20 cellular contexts compared by ENCODE assay signal in the genomic region with DNA sequence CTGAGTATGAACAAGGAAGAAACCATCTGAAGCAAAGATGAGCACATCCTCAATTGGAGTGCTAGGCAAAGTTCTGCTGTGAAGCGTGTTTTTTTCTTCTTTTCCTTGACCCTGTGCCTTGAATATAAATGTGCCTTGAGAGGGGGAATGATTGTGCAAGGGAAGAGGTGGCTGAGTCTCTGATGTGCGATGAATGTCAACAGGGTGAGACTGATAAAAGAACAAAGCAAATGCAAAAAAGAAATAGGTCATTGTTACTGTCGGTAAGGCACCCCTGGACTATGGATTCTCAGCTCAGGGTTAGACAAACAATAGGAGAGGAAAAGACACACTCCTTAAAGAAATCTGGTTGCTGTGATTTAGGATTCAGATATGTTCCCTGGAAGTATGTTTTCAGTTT. TPM values are rescaled to one million over a fixed set of nuclear protein-coding genes. Genes with fewer than 3 reads are reported as not detected.
A peak's percentile ranks its signal among the peaks of the same experiment; 100 is the strongest.
DNase-seq lines count a peak whose midpoint lies in the region; ATAC-seq, FAIRE-seq and TF ChIP-seq lines count a peak whose summit lies in the region.
"Had no signal": no experiment of that assay in that cellular context is flagged by ENCODE, and none has a peak within 500 bp of the region (broad histone marks: within the 10 kb centered on the region; RNA-seq: fewer than 3 reads in every experiment).

No MANE protein-coding gene starts in this region.

- CTCF ChIA-PET in HepG2 (lab: Yijun Ruan, JAX; ENCODE audit: low intra/inter-chr PET ratio, low total read pairs): no interaction called here

- H3K18ac ChIP-seq in mesendoderm (ENCODE audit: low read length): no peak overlapping the region

- no peak for TF ChIP-seq CTCF in HepG2 (CRISPR knock-in tag; IDR thresholded peaks at IDR 0.05)
- no peak for TF ChIP-seq CTCF in right lobe of liver (IDR thresholded peaks at IDR 0.05)
- TF ChIP-seq CTCF in hepatocyte (IDR thresholded peaks at IDR 0.05; ENCODE audit: poor library complexity): no peak

- H3K4me1 ChIP-seq in HepG2 (ENCODE audit: insufficient read depth, low read length): peaks cover 27% of the 10 kb centered on the region
- H3K4me1 ChIP-seq in right lobe of liver: no peaks in the 10 kb centered on the region
- no peaks in the 10 kb centered on the region for H3K4me1 ChIP-seq in mesendoderm (ENCODE audit: control insufficient read depth, low read depth, low read length)
- H3K4me1 ChIP-seq in hepatocyte (ENCODE audit: insufficient read depth): no peaks in the 10 kb centered on the region
- H3K4me1 ChIP-seq: A549, Caco-2 had no signal

- H3K4me3 ChIP-seq in HepG2 (replicated peaks in 1 of 3; ENCODE audit: insufficient read depth in 1 of 3, low read depth in 2 of 3, low read length in 3 of 3) (no peak overlapping the region), right lobe of liver (no peak overlapping the region), mesendoderm (ENCODE audit: low read length) (no peak overlapping the region), hepatocyte (no peak overlapping the region)
- H3K4me3 ChIP-seq: A549; BLaER1 treated with 17β-estradiol and CSF1 and Interleukin-3, amounts not matched to agents 10 nM and 100 nM had no signal

- H3K79me1 ChIP-seq in mesendoderm (ENCODE audit: low read length): no peaks in the 10 kb centered on the region

- TF ChIP-seq EP300 in HepG2 (IDR thresholded peaks at IDR 0.05; ENCODE audit: low read depth in 2 of 2, low read length in 2 of 2): peak; percentile 43 to 89; a peak in 2 of 4 replicates
- TF ChIP-seq EP300 in HepG2 (CRISPR knock-in tag; IDR thresholded peaks at IDR 0.05; ENCODE audit: borderline replicate concordance): peak; percentile 84; the same call in 1 of the 2 replicates

- no peak overlapping the region for H3K23ac ChIP-seq in mesendoderm (ENCODE audit: low read length)

- DNase-seq in HepG2 (ENCODE audit: low spot score): peak; percentile 75
- no peak for DNase-seq in right lobe of liver
- peak; percentile 5 for DNase-seq in mesendoderm
- DNase-seq in erythroblast (lab: John Stamatoyannopoulos, UW): no peak
- DNase-seq in hepatocyte (ENCODE audit: low spot score): no peak
- DNase-seq: AML-193; Calu3; CD4-positive, alpha-beta T cell; CD8-positive, alpha-beta T cell; DMS79 treated with DMSO at 0.1 percent for 48 hours; GF-D8 had no signal

- H2AFZ ChIP-seq in HepG2 (ENCODE audit: low read length) (no peak overlapping the region), hepatocyte (no peak overlapping the region)

- H3K79me2 ChIP-seq in HepG2 (ENCODE audit: insufficient read depth, low read length): no peaks in the 10 kb centered on the region
- H3K79me2 ChIP-seq in mesendoderm (ENCODE audit: control insufficient read depth, insufficient read depth, low read length): no peaks in the 10 kb centered on the region
- no peaks in the 10 kb centered on the region for H3K79me2 ChIP-seq in hepatocyte

- H3K27ac ChIP-seq in HepG2 (ENCODE audit: extremely low read length, insufficient read depth, low read length) (no peak overlapping the region), right lobe of liver (no peak overlapping the region), mesendoderm (ENCODE audit: low read depth, low read length) (no peak overlapping the region), hepatocyte (no peak overlapping the region)
- H3K27ac ChIP-seq: 22Rv1; A549; BLaER1 treated with 17β-estradiol and CSF1 and Interleukin-3, amounts not matched to agents 10 nM and 100 nM; C4-2B had no signal

- no peak overlapping the region for H2BK15ac ChIP-seq in mesendoderm (replicated peaks; ENCODE audit: low read depth)

- no peak overlapping the region for H2BK5ac ChIP-seq in mesendoderm (ENCODE audit: low read length)

- no peak overlapping the region for H4K5ac ChIP-seq in mesendoderm (ENCODE audit: low read length)

- H4K20me1 ChIP-seq in HepG2 (ENCODE audit: insufficient read depth, low read length) (no peaks in the 10 kb centered on the region), hepatocyte (ENCODE audit: insufficient read depth, poor library complexity, severe bottlenecking) (no peaks in the 10 kb centered on the region)
- H4K20me1 ChIP-seq: BLaER1 treated with 17β-estradiol and CSF1 and Interleukin-3, amounts not matched to agents 10 nM and 100 nM had no signal

- WGBS in HepG2 (ENCODE audit: low lambda C conversion rate): 2% methylated on average over 3 of the region's 3 CpGs
- 53% methylated on average over 3 of the region's 3 CpGs for WGBS in right lobe of liver (ENCODE audit: insufficient coverage, low coverage, low lambda C conversion rate, missing lambda C conversion rate)
- WGBS in mesendoderm (ENCODE audit: extremely low coverage, insufficient coverage, low lambda C conversion rate): no CpG with 5 or more reads among the region's 3 CpGs
- 49% methylated on average over 3 of the region's 3 CpGs for WGBS in hepatocyte (ENCODE audit: low lambda C conversion rate, missing lambda C conversion rate)

- no peak for TF ChIP-seq POLR2A in HepG2 (IDR thresholded peaks at IDR 0.05; ENCODE audit: insufficient read depth in 1 of 2, low read depth in 2 of 2, low read length in 2 of 2)
- no peak for TF ChIP-seq POLR2A in right lobe of liver (IDR thresholded peaks at IDR 0.05)
- TF ChIP-seq POLR2A in erythroblast (IDR thresholded peaks at IDR 0.05; ENCODE audit: low read length): no peak

- peak; percentile 84 for FAIRE-seq in HepG2 (lab: Jason Lieb, UNC)
- FAIRE-seq: A549, D721Med, G401.6, GM12891, GM19239 had no signal

- no peak for TF ChIP-seq RAD21 in HepG2 (CRISPR knock-in tag; IDR thresholded peaks at IDR 0.05)

- intact Hi-C loops in HepG2 (cut with micrococcal nuclease; ENCODE audit: unreplicated experiment): no loop called here
- intact Hi-C loops in right lobe of liver (cut with DNase I): no loop called here

- no TSS peak for BruUV-seq in HepG2 (replicated peaks; lab: Mats Ljungman, UMichigan)

- H3K9ac ChIP-seq in HepG2 (ENCODE audit: insufficient read depth, low read depth, low read length): no peak overlapping the region
- H3K9ac ChIP-seq in mesendoderm (ENCODE audit: low read length): no peak overlapping the region
- H3K9ac ChIP-seq: BLaER1 treated with 17β-estradiol and CSF1 and Interleukin-3, amounts not matched to agents 10 nM and 100 nM had no signal

- no peak overlapping the region for H2AK5ac ChIP-seq in mesendoderm (ENCODE audit: low read length)

- H3K4me2 ChIP-seq in HepG2 (ENCODE audit: low read depth, low read length): peak overlapping the region; percentile 46
- H3K4me2 ChIP-seq in mesendoderm (ENCODE audit: low read length): no peak overlapping the region
- H3K4me2 ChIP-seq in hepatocyte: no peak overlapping the region
- H3K4me2 ChIP-seq: A549; BLaER1 treated with 17β-estradiol and CSF1 and Interleukin-3, amounts not matched to agents 10 nM and 100 nM had no signal

- H3K9me3 ChIP-seq in HepG2 (ENCODE audit: low read length): no peaks in the 10 kb centered on the region
- H3K9me3 ChIP-seq in right lobe of liver: no peaks in the 10 kb centered on the region
- H3K9me3 ChIP-seq in hepatocyte (ENCODE audit: low read depth): no peaks in the 10 kb centered on the region
- H3K9me3 ChIP-seq: A549; BLaER1 treated with 17β-estradiol and CSF1 and Interleukin-3, amounts not matched to agents 10 nM and 100 nM; Caco-2 had no signal

- H3K4ac ChIP-seq in mesendoderm (ENCODE audit: low read depth, low read length): no peak overlapping the region

- in situ Hi-C loops in HepG2 (cut with HindIII; ENCODE audit: extremely low pct_ligation_motif_present, low pct_unique_long_range_greater_than_20kb): no loop called here

- no peak overlapping the region for H3K56ac ChIP-seq in mesendoderm (ENCODE audit: low read length)

- no peaks in the 10 kb centered on the region for H3K9me2 ChIP-seq in hepatocyte (replicated peaks; ENCODE audit: insufficient read depth)

- H3K36me3 ChIP-seq in HepG2 (replicated peaks in 1 of 2; ENCODE audit: control insufficient read depth in 1 of 2, insufficient read depth in 2 of 2, low read length in 2 of 2): no peaks in the 10 kb centered on the region
- no peaks in the 10 kb centered on the region for H3K36me3 ChIP-seq in right lobe of liver
- H3K36me3 ChIP-seq in mesendoderm (ENCODE audit: control insufficient read depth, insufficient read depth, low read length): no peaks in the 10 kb centered on the region
- no peaks in the 10 kb centered on the region for H3K36me3 ChIP-seq in hepatocyte (replicated peaks; ENCODE audit: insufficient read depth, low read depth)
- H3K36me3 ChIP-seq: BLaER1 treated with 17β-estradiol and CSF1 and Interleukin-3, amounts not matched to agents 10 nM and 100 nM had no signal

- ATAC-seq in HepG2 (peak; percentile 73), right lobe of liver (no peak)
- ATAC-seq: A549; CD8-positive, alpha-beta T cell had no signal

- no peak overlapping the region for H4K8ac ChIP-seq in mesendoderm (ENCODE audit: low read depth, low read length)

- no peaks in the 10 kb centered on the region for H3K27me3 ChIP-seq in HepG2 (ENCODE audit: control insufficient read depth in 1 of 2, insufficient read depth in 2 of 2, low read length in 2 of 2)
- H3K27me3 ChIP-seq in right lobe of liver: no peaks in the 10 kb centered on the region
- H3K27me3 ChIP-seq in mesendoderm (ENCODE audit: insufficient read depth, low read length, poor library complexity): no peaks in the 10 kb centered on the region
- no peaks in the 10 kb centered on the region for H3K27me3 ChIP-seq in hepatocyte
- H3K27me3 ChIP-seq: BLaER1 treated with 17β-estradiol and CSF1 and Interleukin-3, amounts not matched to agents 10 nM and 100 nM had no signal

- H2BK120ac ChIP-seq in mesendoderm (ENCODE audit: low read depth, low read length): no peak overlapping the region

- POLR2A ChIA-PET in HepG2 (lab: Yijun Ruan, JAX): interaction anchor here (1.3 kb wide), 1 partner anchor 54 kb away, joined by 3 read pairs; a partner anchor contains a TSS

RNA-seq across cellular contexts. Expression of a gene that starts 54.5 kb away (rescaled TPM):
- 34.7 and 44.4 TPM in 2 replicates for total RNA-seq in HepG2 (2016; rRNA removed; fragmentation: Illumina TruSeq; extraction: Trizol)
- 9.1 and 12.0 TPM in 2 replicates for total RNA-seq in HepG2 (2016; cell fraction: cytosol; rRNA removed; fragmentation: Illumina TruSeq; extraction: Trizol; ENCODE audit: low read depth)
- total RNA-seq in HepG2 (2016; cell fraction: insoluble cytoplasmic fraction; rRNA removed; fragmentation: Illumina TruSeq; extraction: Trizol): 34.3 and 42.2 TPM in 2 replicates
- total RNA-seq in HepG2 (2016; cell fraction: membrane; rRNA removed; fragmentation: Illumina TruSeq; extraction: Trizol): 27.4 and 28.2 TPM in 2 replicates
- total RNA-seq in HepG2 (2016; cell fraction: nucleus; rRNA removed; fragmentation: Illumina TruSeq; extraction: Trizol): 29.6 and 30.5 TPM in 2 replicates
- polyA plus RNA-seq in HepG2 (2011; rRNA removed): 10.0 and 10.2 TPM in 2 replicates
- 7.2 and 7.7 TPM in 2 replicates for polyA plus RNA-seq in HepG2 (2011; cell fraction: cytosol; rRNA removed)
- 10.1 and 18.2 TPM in 2 replicates for polyA plus RNA-seq in HepG2 (2011; cell fraction: nucleus; rRNA removed)
- 20.1 and 20.4 TPM in 2 replicates for polyA plus RNA-seq in HepG2 (2012)
- 9.0 and 12.5 TPM in 2 replicates for polyA plus RNA-seq in HepG2 (2016; cell fraction: cytosol; fragmentation: Illumina TruSeq; extraction: Trizol; ENCODE audit: low read depth)
- polyA plus RNA-seq in HepG2 (2016; cell fraction: insoluble cytoplasmic fraction; fragmentation: Illumina TruSeq; extraction: Trizol; ENCODE audit: low read depth): 46.1 and 52.4 TPM in 2 replicates
- polyA plus RNA-seq in HepG2 (2016; cell fraction: membrane; fragmentation: Illumina TruSeq; extraction: Trizol; ENCODE audit: low read depth): 21.3 and 23.3 TPM in 2 replicates
- 37.9 and 40.9 TPM in 2 replicates for polyA plus RNA-seq in HepG2 (2016; cell fraction: nucleus; fragmentation: Illumina TruSeq; extraction: Trizol; ENCODE audit: insufficient read depth, low read depth)
- polyA minus RNA-seq in HepG2 (2011; rRNA and poly(A)+ RNA removed; ENCODE audit: low replicate concordance): 12.7 TPM in 2 replicates
- polyA minus RNA-seq in HepG2 (2011; cell fraction: cytosol; rRNA and poly(A)+ RNA removed): 8.6 and 14.9 TPM in 2 replicates
- 34.9 and 40.7 TPM in 2 replicates for polyA minus RNA-seq in HepG2 (2011; cell fraction: nucleus; rRNA and poly(A)+ RNA removed)
- 10 to 100 TPM; 17.2 to 34.6 (median 22.3) TPM for total RNA-seq in right lobe of liver
- 22.8 TPM for polyA plus RNA-seq in mesendoderm (2013, experiment 1 of 2)
- polyA plus RNA-seq in mesendoderm (2013, experiment 2 of 2): 22.6 TPM
- total RNA-seq in hepatocyte: 18.5 and 22.3 TPM in 2 replicates
- polyA plus RNA-seq in hepatocyte: 32.1 and 33.7 TPM in 2 replicates

Comparison
In these comparisons a context has a peak if more than half of its experiments do, and no peak if none do; other contexts are left out.
1. DNase-seq: peak in HepG2 (single experiment) and mesendoderm (single experiment); none in right lobe of liver (0 of 3), erythroblast (0 of 2) and hepatocyte (single experiment).